In genomic region chr11:122248939-122249338, GRCh38 we compare ENCODE assay signal across 16 cellular contexts.
"Had no signal": no experiment of that assay in that cellular context is flagged by ENCODE, and none has a peak within 500 bp of the region (broad histone marks: within the 10 kb centered on the region; RNA-seq: fewer than 3 reads in every experiment).

No MANE protein-coding gene starts in this region.

- H3K36me3 Mint-ChIP-seq: activated naive CD8-positive, alpha-beta T cell treated with anti-CD3 and anti-CD28 coated beads, Interleukin-2, amount 10 ng/mL, durations not matched to agents 7 days and 5 days; natural killer cell treated with Interleukin-12 subunit alpha and Interleukin-12 subunit beta and Interleukin-15 and Interleukin-18, amount 100 ng/mL, for 72 hours; stimulated activated naive B cell treated with anti-CD40 and anti-IgM and Interleukin-4, amounts not matched to agents 10 μg/mL and 1 μg/mL and 100 μg/mL, for 72 hours; WTC11 had no signal

- H3K27me3 Mint-ChIP-seq: stimulated activated naive B cell treated with anti-CD40 and anti-IgM and Interleukin-4, amounts not matched to agents 10 μg/mL and 1 μg/mL and 100 μg/mL, for 72 hours had no signal

- H3K9me3 ChIP-seq: thyroid gland had no signal

- H3K9me3 Mint-ChIP-seq: activated naive CD8-positive, alpha-beta T cell treated with anti-CD3 and anti-CD28 coated beads, Interleukin-2, amount 10 ng/mL, durations not matched to agents 7 days and 5 days; activated T-helper 1 cell treated with anti-CD3 and anti-CD28 coated beads, Interleukin-12 subunit alpha, Interleukin-12 subunit beta, Interleukin-2, Interleukin-4 antibody, amounts not matched to agents 30 ng/mL and 10 ng/mL and 1 ng/mL, durations not matched to agents 14 hours and 24 hours and 36 hours; endodermal cell; stimulated activated naive B cell treated with anti-CD40 and anti-IgM and Interleukin-4, amounts not matched to agents 10 μg/mL and 1 μg/mL and 100 μg/mL, for 72 hours; T-helper 1 cell treated with Interleukin-12 subunit alpha and Interleukin-12 subunit beta and Interleukin-4 antibody, amounts not matched to agents 30 μg/mL and 1 μg/mL, for 36 hours; WTC11 had no signal

- H3K4me3 Mint-ChIP-seq: activated CD8-positive, alpha-beta T cell treated with anti-CD3 and anti-CD28 coated beads, Interleukin-2, amount 10 ng/mL, durations not matched to agents 7 days and 5 days; activated naive CD8-positive, alpha-beta T cell treated with anti-CD3 and anti-CD28 coated beads, Interleukin-2, amount 10 ng/mL, durations not matched to agents 7 days and 5 days; activated T-helper 1 cell treated with anti-CD3 and anti-CD28 coated beads, Interleukin-12 subunit alpha, Interleukin-12 subunit beta, Interleukin-2, Interleukin-4 antibody, amounts not matched to agents 30 ng/mL and 10 ng/mL and 1 ng/mL, durations not matched to agents 14 hours and 24 hours and 36 hours; endodermal cell; natural killer cell treated with Interleukin-12 subunit alpha and Interleukin-12 subunit beta and Interleukin-15 and Interleukin-18, amount 100 ng/mL, for 72 hours; stimulated activated naive B cell treated with anti-CD40 and anti-IgM and Interleukin-4, amounts not matched to agents 10 μg/mL and 1 μg/mL and 100 μg/mL, for 72 hours; T-helper 1 cell treated with Interleukin-12 subunit alpha and Interleukin-12 subunit beta and Interleukin-4 antibody, amounts not matched to agents 30 μg/mL and 1 μg/mL, for 36 hours; WTC11 had no signal

- H3K4me3 ChIP-seq: dorsolateral prefrontal cortex, thyroid gland had no signal

- H3K36me3 ChIP-seq: thyroid gland had no signal

- ATAC-seq: activated CD8-positive, alpha-beta T cell treated with anti-CD3 and anti-CD28 coated beads, Interleukin-2, amount 10 ng/mL, durations not matched to agents 7 days and 5 days; stimulated activated naive B cell treated with anti-CD40 and anti-IgM and Interleukin-4, amounts not matched to agents 10 μg/mL and 1 μg/mL and 100 μg/mL, for 72 hours; WTC11 had no signal

- DNase-seq: activated CD4-positive, alpha-beta T cell treated with anti-CD3 and anti-CD28 coated beads for 48 hours; activated CD8-positive, alpha-beta memory T cell treated with anti-CD3 and anti-CD28 coated beads, Interleukin-2, amount 50 U/mL, for 48 hours; activated CD8-positive, alpha-beta T cell treated with anti-CD3 and anti-CD28 coated beads, Interleukin-2, amount 10 ng/mL, durations not matched to agents 7 days and 5 days; activated naive CD8-positive, alpha-beta T cell treated with anti-CD3 and anti-CD28 coated beads, Interleukin-2, amount 10 ng/mL, durations not matched to agents 7 days and 5 days; anterior cingulate cortex; dorsolateral prefrontal cortex; endodermal cell; hippocampal formation; retina; stimulated activated CD4-positive, alpha-beta T cell treated with anti-CD3 and anti-CD28 coated beads, Interleukin-4, amount 100 ng/mL, for 1 hour; stimulated activated naive B cell treated with anti-CD40 and anti-IgM and Interleukin-4, amounts not matched to agents 10 μg/mL and 1 μg/mL and 100 μg/mL, for 72 hours; thyroid gland had no signal

- H3K4me1 Mint-ChIP-seq: activated naive CD8-positive, alpha-beta T cell treated with anti-CD3 and anti-CD28 coated beads, Interleukin-2, amount 10 ng/mL, durations not matched to agents 7 days and 5 days; stimulated activated naive B cell treated with anti-CD40 and anti-IgM and Interleukin-4, amounts not matched to agents 10 μg/mL and 1 μg/mL and 100 μg/mL, for 72 hours had no signal

- H3K27me3 ChIP-seq: dorsolateral prefrontal cortex, thyroid gland had no signal

- H3K27ac Mint-ChIP-seq: activated CD8-positive, alpha-beta T cell treated with anti-CD3 and anti-CD28 coated beads, Interleukin-2, amount 10 ng/mL, durations not matched to agents 7 days and 5 days; activated naive CD8-positive, alpha-beta T cell treated with anti-CD3 and anti-CD28 coated beads, Interleukin-2, amount 10 ng/mL, durations not matched to agents 7 days and 5 days; activated T-helper 1 cell treated with anti-CD3 and anti-CD28 coated beads, Interleukin-12 subunit alpha, Interleukin-12 subunit beta, Interleukin-2, Interleukin-4 antibody, amounts not matched to agents 30 ng/mL and 10 ng/mL and 1 ng/mL, durations not matched to agents 14 hours and 24 hours and 36 hours; endodermal cell; natural killer cell treated with Interleukin-12 subunit alpha and Interleukin-12 subunit beta and Interleukin-15 and Interleukin-18, amount 100 ng/mL, for 72 hours; stimulated activated naive B cell treated with anti-CD40 and anti-IgM and Interleukin-4, amounts not matched to agents 10 μg/mL and 1 μg/mL and 100 μg/mL, for 72 hours; T-helper 1 cell treated with Interleukin-12 subunit alpha and Interleukin-12 subunit beta and Interleukin-4 antibody, amounts not matched to agents 30 μg/mL and 1 μg/mL, for 36 hours; WTC11 had no signal
